In genomic region chr3:188197388-188197847, GRCh38 we compare ENCODE assay signal across 12 cellular contexts. TPM values are rescaled to one million over a fixed set of nuclear protein-coding genes. Genes with fewer than 3 reads are reported as not detected.
DNase-seq lines count a peak whose midpoint lies in the region; ATAC-seq, FAIRE-seq and TF ChIP-seq lines count a peak whose summit lies in the region.
"Had no signal": no experiment of that assay in that cellular context is flagged by ENCODE, and none has a peak within 500 bp of the region (broad histone marks: within the 10 kb centered on the region; RNA-seq: fewer than 3 reads in every experiment).

No MANE protein-coding gene starts in this region.

- H3K9me3 Mint-ChIP-seq in astrocyte (ENCODE audit: unreplicated experiment) (no peaks in the 10 kb centered on the region), naive B cell (no peaks in the 10 kb centered on the region)

- H3K9me3 ChIP-seq in astrocyte (ENCODE audit: insufficient read depth, low read depth, low read length): no peaks in the 10 kb centered on the region
- H3K9me3 ChIP-seq: tibial artery had no signal

- H3K4me1 Mint-ChIP-seq in astrocyte (ENCODE audit: low read depth, unreplicated experiment) (peaks cover 41% of the 10 kb centered on the region), naive B cell (peaks cover 30 to 60% (median 58%) of the 10 kb centered on the region in 3 donors)

- H3K27ac Mint-ChIP-seq in astrocyte (ENCODE audit: unreplicated experiment) (peak overlapping the region; percentile 36), naive B cell (peak overlapping the region in 4 of 6 donors; percentile 10 to 32 (median 22))

- peak overlapping the region; percentile 34 for H3K4me2 ChIP-seq in astrocyte (ENCODE audit: low read length)
- H3K4me2 ChIP-seq: hepatocyte had no signal

- H3K79me2 ChIP-seq in astrocyte (ENCODE audit: insufficient read depth, low read length): peaks cover 97% of the 10 kb centered on the region

- H3K9ac ChIP-seq in astrocyte (ENCODE audit: low read length): no peak overlapping the region

- H3K4me1 ChIP-seq in astrocyte (ENCODE audit: insufficient read depth, low read length): peaks cover 30% of the 10 kb centered on the region

- FAIRE-seq in H54 (lab: Jason Lieb, UNC) (peak; percentile 84), astrocyte (lab: Jason Lieb, UNC) (no peak), frontal cortex (lab: Jason Lieb, UNC) (no peak)

- H3K27me3 ChIP-seq in astrocyte (ENCODE audit: insufficient read depth, low read length): no peaks in the 10 kb centered on the region
- H3K27me3 ChIP-seq: hepatocyte, tibial artery had no signal

- H3K27me3 Mint-ChIP-seq in astrocyte (ENCODE audit: low read depth, unreplicated experiment) (no peaks in the 10 kb centered on the region), naive B cell (no peaks in the 10 kb centered on the region)

- DNase-seq in EH (ENCODE audit: low read depth) (peak; percentile 72), H54 (ENCODE audit: insufficient read length, low spot score) (peak; percentile 57), astrocyte (ENCODE audit: low read depth) (peak; percentile 46), naive B cell (no peak), T-helper 2 cell (no peak), frontal cortex (ENCODE audit: low spot score in 2 of 2) (no peak), NCI-H1048 (lab: John Stamatoyannopoulos, UW) (no peak), LoVo (ENCODE audit: low spot score) (no peak)
- DNase-seq: tibial artery had no signal

- TF ChIP-seq POLR2A in H54 (IDR thresholded peaks at IDR 0.05; ENCODE audit: low read depth, low read length): no peak

- H3K36me3 ChIP-seq in astrocyte (ENCODE audit: insufficient read depth, low read length): peaks cover 14% of the 10 kb centered on the region

- no peak for TF ChIP-seq CTCF in astrocyte (IDR thresholded peaks at IDR 0.05; ENCODE audit: insufficient read depth, low read depth, low read length)

- peaks cover 7% of the 10 kb centered on the region for H3K36me3 Mint-ChIP-seq in astrocyte (ENCODE audit: low read depth, unreplicated experiment)
- H3K36me3 Mint-ChIP-seq in naive B cell: peaks cover 16 to 19% of the 10 kb centered on the region in 2 donors

- H3K4me3 Mint-ChIP-seq in astrocyte (ENCODE audit: unreplicated experiment) (no peak overlapping the region), naive B cell (no peak overlapping the region)

- peaks cover 83% of the 10 kb centered on the region for H4K20me1 ChIP-seq in astrocyte (ENCODE audit: insufficient read depth, low read length)

- H3K4me3 ChIP-seq in astrocyte (ENCODE audit: insufficient read depth, low read depth, low read length): no peak overlapping the region
- H3K4me3 ChIP-seq: hepatocyte, skin epidermis, tibial artery had no signal

- no peak overlapping the region for H2AFZ ChIP-seq in astrocyte (ENCODE audit: low read depth, low read length)
- H2AFZ ChIP-seq: hepatocyte had no signal

- H3K27ac ChIP-seq in astrocyte (ENCODE audit: low read depth, low read length): no peak overlapping the region
- H3K27ac ChIP-seq: hepatocyte, skin epidermis, VCaP had no signal

- ATAC-seq in naive B cell (ENCODE audit: low read depth in 2 of 2): peak; percentile 33 to 63

RNA-seq across cellular contexts. Expression of gene LPP, which starts 43.5 kb away (rescaled TPM):
- total RNA-seq in astrocyte (193 and 222 TPM in 2 replicates), frontal cortex (6.5 TPM)
- 10 to 100 TPM in 5 of 6 donors, 1 to 10 TPM in 1; 9.6 to 58.6 (median 25.4) TPM for polyA plus RNA-seq in naive B cell (ENCODE audit: low read depth in 6 of 6)

Comparison
In these comparisons a context has a peak if more than half of its experiments do, and no peak if none do; other contexts are left out.
1. DNase-seq: peak in EH (single experiment), H54 (single experiment) and astrocyte (single experiment); none in naive B cell (single experiment), T-helper 2 cell (0 of 5), frontal cortex (0 of 2), NCI-H1048 (single experiment) and LoVo (single experiment).
2. RNA of gene LPP, which starts 43.5 kb away (total RNA-seq): 193 to 222 TPM in astrocyte; 6.5 TPM in frontal cortex (single experiment); every median in the first group is over 10 times any median in the second.